21 cellular contexts compared by ENCODE assay signal in genomic region chr3:157830865-157831264, GRCh38.
DNase-seq lines count a peak whose midpoint lies in the region; ATAC-seq and TF ChIP-seq lines count a peak whose summit lies in the region.
"Had no signal": no experiment of that assay in that cellular context is flagged by ENCODE, and none has a peak within 500 bp of the region (broad histone marks: within the 10 kb centered on the region; RNA-seq: fewer than 3 reads in every experiment).

No MANE protein-coding gene starts in this region.

- H3K14ac ChIP-seq in H9 (ENCODE audit: insufficient read depth, low read length), result no peak overlapping the region; the same call in 1 of the 2 replicates

- no peaks in the 10 kb centered on the region for H3K23me2 ChIP-seq in H9 (ENCODE audit: insufficient read length, low read depth, low read length, poor library complexity, severe bottlenecking)

- H2AFZ ChIP-seq in H9 (ENCODE audit: low read length), result no peak overlapping the region
- H2AFZ ChIP-seq in neural progenitor cell (replicated peaks), result peak overlapping the region; percentile 43

- H3F3A ChIP-seq in neural progenitor cell (ENCODE audit: low read depth), result no peaks in the 10 kb centered on the region

- H4K91ac ChIP-seq in H9 (ENCODE audit: insufficient read length, low read depth, low read length), result no peak overlapping the region

- H3K9me3 Mint-ChIP-seq in H9 (peaks cover 19 to 22% of the 10 kb centered on the region in 2 experiments), brain (peaks cover 10 to 18% (median 14%) of the 10 kb centered on the region in 5 experiments), neural progenitor cell (peaks cover 8% of the 10 kb centered on the region)

- H3K4me1 Mint-ChIP-seq in H9 (peaks cover 12 to 16% of the 10 kb centered on the region in 2 experiments), brain (peaks cover 11% of the 10 kb centered on the region), neural progenitor cell (peaks cover 12% of the 10 kb centered on the region)

- no peak overlapping the region for H3K56ac ChIP-seq in H9 (ENCODE audit: insufficient read length, low read depth, low read length)

- H3K4me1 ChIP-seq in H9 (ENCODE audit: insufficient read depth, low read length) (no peaks in the 10 kb centered on the region; the same call in 1 of the 2 replicates), iPS-15b (ENCODE audit: control insufficient read depth, insufficient read depth, low read length) (no peaks in the 10 kb centered on the region), neural progenitor cell (peaks cover 6% of the 10 kb centered on the region), body of pancreas (no peaks in the 10 kb centered on the region)
- H3K4me1 ChIP-seq: HAP-1 had no signal

- no peak for ATAC-seq in body of pancreas
- ATAC-seq: Panc1 had no signal

- CTCF ChIA-PET in HEK293T (lab: Yijun Ruan, JAX), result no interaction called here

- no peaks in the 10 kb centered on the region for H3K79me1 ChIP-seq in H9 (ENCODE audit: insufficient read depth, low read depth, low read length, poor library complexity, severe bottlenecking)

- H3K79me2 ChIP-seq in H9 (ENCODE audit: insufficient read depth, low read length) (no peaks in the 10 kb centered on the region), neural progenitor cell (ENCODE audit: low read depth) (no peaks in the 10 kb centered on the region)

- no peak overlapping the region for H3K4ac ChIP-seq in H9 (ENCODE audit: low read depth, low read length)

- H3K4me2 ChIP-seq in H9 (ENCODE audit: insufficient read depth, insufficient read length, low read length) (no peak overlapping the region), neural progenitor cell (peak overlapping the region; percentile 39)

- H4K20me1 ChIP-seq in H9 (ENCODE audit: control insufficient read depth, insufficient read depth, insufficient read length) (no peaks in the 10 kb centered on the region), neural progenitor cell (ENCODE audit: low read depth) (no peaks in the 10 kb centered on the region)

- H2AK5ac ChIP-seq in H9 (ENCODE audit: insufficient read length, low read length), result no peak overlapping the region

- H2BK20ac ChIP-seq in H9 (ENCODE audit: low read depth, low read length, poor library complexity, severe bottlenecking), result no peak overlapping the region

- H3K27ac ChIP-seq in H9 (ENCODE audit: insufficient read length, low read depth, low read length) (no peak overlapping the region), neural progenitor cell (no peak overlapping the region), body of pancreas (no peak overlapping the region)
- H3K27ac ChIP-seq: SK-N-MC had no signal

- H3K36me3 ChIP-seq in iPS-15b (ENCODE audit: control insufficient read depth, insufficient read depth, low read length), result no peaks in the 10 kb centered on the region
- H3K36me3 ChIP-seq in neural progenitor cell, result no peaks in the 10 kb centered on the region
- no peaks in the 10 kb centered on the region for H3K36me3 ChIP-seq in body of pancreas (replicated peaks in 1 of 2; ENCODE audit: insufficient read depth in 1 of 2, low read depth in 2 of 2)
- H3K36me3 ChIP-seq: HAP-1, MG63 had no signal

- H3K36me3 Mint-ChIP-seq in H9 (ENCODE audit: insufficient read depth in 1 of 3, low read depth in 3 of 3) (peaks cover 8 to 20% (median 9%) of the 10 kb centered on the region in 3 experiments), brain (no peaks in the 10 kb centered on the region), neural progenitor cell (no peaks in the 10 kb centered on the region)

- no peak overlapping the region for H2BK15ac ChIP-seq in H9 (ENCODE audit: low read depth, low read length)

- no peak overlapping the region; a peak in 1 of 5 replicates for H3K4me3 Mint-ChIP-seq in H9
- H3K4me3 Mint-ChIP-seq in brain, result peak overlapping the region in 3 of 5 experiments; percentile 19 to 38 (median 26)
- H3K4me3 Mint-ChIP-seq in neural progenitor cell, result no peak overlapping the region

- H2BK12ac ChIP-seq in H9 (ENCODE audit: insufficient read length, low read depth, low read length), result no peak overlapping the region

- H4K8ac ChIP-seq in H9 (replicated peaks; ENCODE audit: insufficient read length, low read depth, low read length), result no peak overlapping the region

- no peak overlapping the region for H3K23ac ChIP-seq in H9 (ENCODE audit: insufficient read length, low read depth, low read length)

- TF ChIP-seq POLR2A in body of pancreas (IDR thresholded peaks at IDR 0.05), result no peak

- H3K27ac Mint-ChIP-seq in H9 (peak overlapping the region; percentile 10 to 58 (median 30); a peak in 4 of 7 replicates), brain (peak overlapping the region in 3 of 5 experiments; percentile 9 to 74 (median 18)), neural progenitor cell (no peak overlapping the region)

- H3K27me3 ChIP-seq in H9 (ENCODE audit: insufficient read depth, low read length), result no peaks in the 10 kb centered on the region
- no peaks in the 10 kb centered on the region for H3K27me3 ChIP-seq in iPS-15b (ENCODE audit: control insufficient read depth, insufficient read depth, low read length)
- H3K27me3 ChIP-seq in neural progenitor cell, result no peaks in the 10 kb centered on the region
- no peaks in the 10 kb centered on the region for H3K27me3 ChIP-seq in body of pancreas
- H3K27me3 ChIP-seq: MG63 had no signal

- no peak overlapping the region for H3K18ac ChIP-seq in H9 (ENCODE audit: insufficient read length, low read depth, low read length)

- POLR2A ChIA-PET in HEK293T (lab: Yijun Ruan, JAX), result no interaction called here

- intact Hi-C loops in body of pancreas (cut with DNase I), result no loop called here

- WGBS in H9 (ENCODE audit: extremely low coverage, insufficient read length, low lambda C conversion rate), result no CpG with 5 or more reads among the region's 3 CpGs
- WGBS in body of pancreas, 2 donors, result 44 to 69% methylated on average over 3 of the region's 3 CpGs

- H3T11ph ChIP-seq in H9 (ENCODE audit: low read length), result no peak overlapping the region

- TF ChIP-seq CTCF in H9 (conservative IDR thresholded peaks at IDR 0.05) (no peak), brain (conservative IDR thresholded peaks at IDR 0.05) (no peak), neural progenitor cell (IDR thresholded peaks at IDR 0.05) (no peak), body of pancreas (IDR thresholded peaks at IDR 0.05) (no peak)

- no peak for DNase-seq in H9
- DNase-seq in neural progenitor cell (ENCODE audit: low spot score), result peak; percentile 25
- no peak for DNase-seq in body of pancreas
- DNase-seq in HEK293T (ENCODE audit: extremely low spot score), result no peak
- DNase-seq in RPMI8226, result no peak
- DNase-seq in cerebellum (ENCODE audit: low spot score), result no peak
- DNase-seq: 8988T, ACHN, Calu3, DMS79 treated with DMSO at 0.1 percent for 48 hours, IMR-90, KG1, MG63, NCI-H2029, NCI-H526 treated with DMSO at 0.1 percent for 48 hours, SIG-M5 had no signal

- H3K9me3 ChIP-seq in H9 (ENCODE audit: control insufficient read depth, low read depth, low read length) (no peaks in the 10 kb centered on the region), iPS-15b (ENCODE audit: control insufficient read depth, insufficient read depth, low read length) (no peaks in the 10 kb centered on the region), neural progenitor cell (ENCODE audit: low read depth) (no peaks in the 10 kb centered on the region), body of pancreas (peaks cover 0 to 13% (median 0%) of the 10 kb centered on the region in 3 donors)
- H3K9me3 ChIP-seq: HAP-1 had no signal

- H3K27me3 Mint-ChIP-seq in H9 (ENCODE audit: low read depth) (no peaks in the 10 kb centered on the region), brain (peaks cover 10% of the 10 kb centered on the region), neural progenitor cell (ENCODE audit: insufficient read depth, low read depth) (peaks cover 2% of the 10 kb centered on the region)

- H2BK120ac ChIP-seq in H9 (ENCODE audit: low read depth, low read length, poor library complexity, severe bottlenecking), result no peak overlapping the region

- H3K4me3 ChIP-seq in iPS-15b (ENCODE audit: low read depth, low read length) (no peak overlapping the region), neural progenitor cell (no peak overlapping the region), body of pancreas (no peak overlapping the region)
- H3K4me3 ChIP-seq: HAP-1, MG63, SK-N-MC had no signal

- H2BK5ac ChIP-seq in H9 (ENCODE audit: insufficient read length, low read length), result no peak overlapping the region

- H4K5ac ChIP-seq in H9 (ENCODE audit: insufficient read length, low read depth, low read length), result no peak overlapping the region

- H3K9ac ChIP-seq in H9 (ENCODE audit: extremely low read depth, insufficient read length, low read length) (no peak overlapping the region), iPS-15b (ENCODE audit: low read depth, low read length) (peak overlapping the region; percentile 48), neural progenitor cell (no peak overlapping the region)

TF ChIP-seq in HEK293T, 16 proteins besides CTCF, POLR2A, EP300 and RAD21:
- TF ChIP-seq L3MBTL2 (conservative IDR thresholded peaks at IDR 0.05) (no peak), ARNT (IDR thresholded peaks at IDR 0.05) (no peak), BHLHE40 (IDR thresholded peaks at IDR 0.05; ENCODE audit: borderline replicate concordance) (no peak), LEF1 (IDR thresholded peaks at IDR 0.05; ENCODE audit: borderline replicate concordance) (no peak)

Comparison
In these comparisons a context has a peak if more than half of its experiments do, and no peak if none do; other contexts are left out.
1. H3K4me3 Mint-ChIP-seq: peak in brain (3 of 5); none in H9 (0 of 2) and neural progenitor cell (single experiment).